ENCODE assay signal across 1 cellular context in the genomic region with DNA sequence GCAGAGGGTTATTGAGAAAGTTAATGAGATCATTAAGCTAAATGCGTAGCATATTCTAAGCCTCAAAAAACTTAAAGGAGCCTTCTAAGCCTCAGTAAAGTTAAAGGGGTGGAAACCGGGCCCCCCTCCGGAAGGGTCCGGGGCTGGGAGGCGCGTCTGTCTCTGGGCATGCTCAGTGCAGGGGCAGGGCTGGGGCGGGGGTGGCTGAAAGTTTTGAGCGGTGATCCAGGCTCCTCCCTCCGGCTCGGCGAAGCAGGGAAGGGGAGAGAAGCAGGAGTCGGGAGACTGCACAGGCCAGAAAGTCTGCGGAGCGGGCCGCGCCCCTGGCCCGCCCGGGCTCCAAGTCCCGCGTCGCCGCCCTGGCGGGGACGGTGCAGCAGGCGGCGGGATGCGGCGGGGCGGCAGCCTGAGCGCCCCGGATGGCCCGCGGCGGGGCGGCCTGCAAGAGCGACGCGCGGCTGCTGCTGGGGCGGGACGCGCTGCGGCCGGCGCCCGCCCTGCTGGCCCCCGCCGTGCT.
TF ChIP-seq lines count a peak whose summit lies in the region.

EVC (plus strand) TSS at position 240 of the 517 bp plus-strand sequence; CDS start at position 420, 180 bp downstream.

TF ChIP-seq in HepG2, 621 proteins besides CTCF, POLR2A, EP300 and RAD21 (continued from another document and continues in another):
- TF ChIP-seq ZBTB39 (CRISPR knock-in tag; IDR thresholded peaks at IDR 0.05) (no peak), SNAI1 (CRISPR knock-in tag; IDR thresholded peaks at IDR 0.05; ENCODE audit: borderline replicate concordance) (peak; percentile 52; the same call in 1 of the 2 replicates), ZNF263 (CRISPR knock-in tag; IDR thresholded peaks at IDR 0.05) (peak; percentile 97), POLR2G (IDR thresholded peaks at IDR 0.05; ENCODE audit: low read depth, low read length) (peak; percentile 68), HDAC1 (CRISPR knock-in tag; IDR thresholded peaks at IDR 0.05) (no peak), SALL1 (CRISPR knock-in tag; IDR thresholded peaks at IDR 0.05) (peak; percentile 2; the same call in 1 of the 2 replicates), ARID4A (CRISPR knock-in tag; IDR thresholded peaks at IDR 0.05; ENCODE audit: borderline replicate concordance) (peak; percentile 6; the same call in 1 of the 2 replicates), IRX3 (CRISPR knock-in tag; IDR thresholded peaks at IDR 0.05; ENCODE audit: borderline replicate concordance, low read depth) (0 out of 2 replicates have a peak, but pooled peaks have one; percentile 48), MATR3 (CRISPR knock-in tag; IDR thresholded peaks at IDR 0.05) (no peak), HNRNPLL (IDR thresholded peaks at IDR 0.05; ENCODE audit: low read depth, low read length, poor library complexity, severe bottlenecking) (peak; percentile 40), ZNF101 (CRISPR knock-in tag; IDR thresholded peaks at IDR 0.05; ENCODE audit: borderline replicate concordance, low read depth) (no peak), ZNF567 (CRISPR knock-in tag; IDR thresholded peaks at IDR 0.05; ENCODE audit: borderline replicate concordance) (no peak), ZFY (CRISPR knock-in tag; IDR thresholded peaks at IDR 0.05) (peak; percentile 70), POLR2AphosphoS5 (IDR thresholded peaks at IDR 0.05; ENCODE audit: low read depth, low read length) (peak; percentile 43), ZFX (CRISPR knock-in tag; IDR thresholded peaks at IDR 0.05; ENCODE audit: low read depth) (peak; percentile 47; the same call in 1 of the 2 replicates), RBFOX2 (IDR thresholded peaks at IDR 0.05; ENCODE audit: low read depth, low read length) (peak; percentile 70), MLLT10 (CRISPR knock-in tag; IDR thresholded peaks at IDR 0.05) (no peak), SIN3A (IDR thresholded peaks at IDR 0.05; ENCODE audit: borderline replicate concordance, low read depth, low read length) (peak; percentile 34; the same call in 1 of the 2 replicates), RELA (CRISPR knock-in tag; IDR thresholded peaks at IDR 0.05) (no peak), SRSF9 (IDR thresholded peaks at IDR 0.05; ENCODE audit: borderline replicate concordance, insufficient read depth, low read depth, low read length, poor library complexity, severe bottlenecking) (no peak), ZNF441 (CRISPR knock-in tag; IDR thresholded peaks at IDR 0.05; ENCODE audit: borderline replicate concordance) (no peak)
- TF ChIP-seq, protein P1, sequence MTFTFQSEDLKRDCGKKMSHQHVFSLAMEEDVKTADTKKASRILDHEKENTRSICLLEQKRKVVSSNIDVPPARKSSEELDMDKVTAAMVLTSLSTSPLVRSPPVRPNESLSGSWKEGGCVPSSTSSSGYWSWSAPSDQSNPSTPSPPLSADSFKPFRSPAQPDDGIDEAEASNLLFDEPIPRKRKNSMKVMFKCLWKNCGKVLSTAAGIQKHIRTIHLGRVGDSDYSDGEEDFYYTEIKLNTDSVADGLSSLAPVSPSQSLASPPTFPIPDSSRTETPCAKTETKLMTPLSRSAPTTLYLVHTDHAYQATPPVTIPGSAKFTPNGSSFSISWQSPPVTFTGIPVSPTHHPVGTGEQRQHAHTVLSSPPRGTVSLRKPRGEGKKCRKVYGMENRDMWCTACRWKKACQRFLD (CRISPR knock-in tag; IDR thresholded peaks at IDR 0.05; ENCODE audit: borderline replicate concordance), result no peak
- TF ChIP-seq, protein P2, sequence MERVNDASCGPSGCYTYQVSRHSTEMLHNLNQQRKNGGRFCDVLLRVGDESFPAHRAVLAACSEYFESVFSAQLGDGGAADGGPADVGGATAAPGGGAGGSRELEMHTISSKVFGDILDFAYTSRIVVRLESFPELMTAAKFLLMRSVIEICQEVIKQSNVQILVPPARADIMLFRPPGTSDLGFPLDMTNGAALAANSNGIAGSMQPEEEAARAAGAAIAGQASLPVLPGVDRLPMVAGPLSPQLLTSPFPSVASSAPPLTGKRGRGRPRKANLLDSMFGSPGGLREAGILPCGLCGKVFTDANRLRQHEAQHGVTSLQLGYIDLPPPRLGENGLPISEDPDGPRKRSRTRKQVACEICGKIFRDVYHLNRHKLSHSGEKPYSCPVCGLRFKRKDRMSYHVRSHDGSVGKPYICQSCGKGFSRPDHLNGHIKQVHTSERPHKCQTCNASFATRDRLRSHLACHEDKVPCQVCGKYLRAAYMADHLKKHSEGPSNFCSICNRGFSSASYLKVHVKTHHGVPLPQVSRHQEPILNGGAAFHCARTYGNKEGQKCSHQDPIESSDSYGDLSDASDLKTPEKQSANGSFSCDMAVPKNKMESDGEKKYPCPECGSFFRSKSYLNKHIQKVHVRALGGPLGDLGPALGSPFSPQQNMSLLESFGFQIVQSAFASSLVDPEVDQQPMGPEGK (CRISPR knock-in tag; IDR thresholded peaks at IDR 0.05), result peak; percentile 27; the same call in 1 of the 2 replicates
- TF ChIP-seq, protein P3, sequence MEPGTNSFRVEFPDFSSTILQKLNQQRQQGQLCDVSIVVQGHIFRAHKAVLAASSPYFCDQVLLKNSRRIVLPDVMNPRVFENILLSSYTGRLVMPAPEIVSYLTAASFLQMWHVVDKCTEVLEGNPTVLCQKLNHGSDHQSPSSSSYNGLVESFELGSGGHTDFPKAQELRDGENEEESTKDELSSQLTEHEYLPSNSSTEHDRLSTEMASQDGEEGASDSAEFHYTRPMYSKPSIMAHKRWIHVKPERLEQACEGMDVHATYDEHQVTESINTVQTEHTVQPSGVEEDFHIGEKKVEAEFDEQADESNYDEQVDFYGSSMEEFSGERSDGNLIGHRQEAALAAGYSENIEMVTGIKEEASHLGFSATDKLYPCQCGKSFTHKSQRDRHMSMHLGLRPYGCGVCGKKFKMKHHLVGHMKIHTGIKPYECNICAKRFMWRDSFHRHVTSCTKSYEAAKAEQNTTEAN (CRISPR knock-in tag; conservative IDR thresholded peaks at IDR 0.05), result 0 out of 2 replicates have a peak, but pooled peaks have one; percentile 27
- TF ChIP-seq, protein P4, sequence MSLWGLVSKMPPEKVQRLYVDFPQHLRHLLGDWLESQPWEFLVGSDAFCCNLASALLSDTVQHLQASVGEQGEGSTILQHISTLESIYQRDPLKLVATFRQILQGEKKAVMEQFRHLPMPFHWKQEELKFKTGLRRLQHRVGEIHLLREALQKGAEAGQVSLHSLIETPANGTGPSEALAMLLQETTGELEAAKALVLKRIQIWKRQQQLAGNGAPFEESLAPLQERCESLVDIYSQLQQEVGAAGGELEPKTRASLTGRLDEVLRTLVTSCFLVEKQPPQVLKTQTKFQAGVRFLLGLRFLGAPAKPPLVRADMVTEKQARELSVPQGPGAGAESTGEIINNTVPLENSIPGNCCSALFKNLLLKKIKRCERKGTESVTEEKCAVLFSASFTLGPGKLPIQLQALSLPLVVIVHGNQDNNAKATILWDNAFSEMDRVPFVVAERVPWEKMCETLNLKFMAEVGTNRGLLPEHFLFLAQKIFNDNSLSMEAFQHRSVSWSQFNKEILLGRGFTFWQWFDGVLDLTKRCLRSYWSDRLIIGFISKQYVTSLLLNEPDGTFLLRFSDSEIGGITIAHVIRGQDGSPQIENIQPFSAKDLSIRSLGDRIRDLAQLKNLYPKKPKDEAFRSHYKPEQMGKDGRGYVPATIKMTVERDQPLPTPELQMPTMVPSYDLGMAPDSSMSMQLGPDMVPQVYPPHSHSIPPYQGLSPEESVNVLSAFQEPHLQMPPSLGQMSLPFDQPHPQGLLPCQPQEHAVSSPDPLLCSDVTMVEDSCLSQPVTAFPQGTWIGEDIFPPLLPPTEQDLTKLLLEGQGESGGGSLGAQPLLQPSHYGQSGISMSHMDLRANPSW (CRISPR knock-in tag; IDR thresholded peaks at IDR 0.05; ENCODE audit: borderline replicate concordance), result no peak
- TF ChIP-seq, protein P5, sequence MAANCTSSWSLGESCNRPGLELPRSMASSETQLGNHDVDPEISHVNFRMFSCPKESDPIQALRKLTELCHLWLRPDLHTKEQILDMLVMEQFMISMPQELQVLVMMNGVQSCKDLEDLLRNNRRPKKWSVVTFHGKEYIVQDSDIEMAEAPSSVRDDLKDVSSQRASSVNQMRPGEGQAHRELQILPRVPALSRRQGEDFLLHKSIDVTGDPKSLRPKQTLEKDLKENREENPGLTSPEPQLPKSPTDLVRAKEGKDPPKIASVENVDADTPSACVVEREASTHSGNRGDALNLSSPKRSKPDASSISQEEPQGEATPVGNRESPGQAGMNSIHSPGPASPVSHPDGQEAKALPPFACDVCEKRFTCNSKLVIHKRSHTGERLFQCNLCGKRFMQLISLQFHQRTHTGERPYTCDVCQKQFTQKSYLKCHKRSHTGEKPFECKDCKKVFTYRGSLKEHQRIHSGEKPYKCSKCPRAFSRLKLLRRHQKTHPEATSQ (CRISPR knock-in tag; IDR thresholded peaks at IDR 0.05; ENCODE audit: borderline replicate concordance), result no peak
- TF ChIP-seq, protein P6, sequence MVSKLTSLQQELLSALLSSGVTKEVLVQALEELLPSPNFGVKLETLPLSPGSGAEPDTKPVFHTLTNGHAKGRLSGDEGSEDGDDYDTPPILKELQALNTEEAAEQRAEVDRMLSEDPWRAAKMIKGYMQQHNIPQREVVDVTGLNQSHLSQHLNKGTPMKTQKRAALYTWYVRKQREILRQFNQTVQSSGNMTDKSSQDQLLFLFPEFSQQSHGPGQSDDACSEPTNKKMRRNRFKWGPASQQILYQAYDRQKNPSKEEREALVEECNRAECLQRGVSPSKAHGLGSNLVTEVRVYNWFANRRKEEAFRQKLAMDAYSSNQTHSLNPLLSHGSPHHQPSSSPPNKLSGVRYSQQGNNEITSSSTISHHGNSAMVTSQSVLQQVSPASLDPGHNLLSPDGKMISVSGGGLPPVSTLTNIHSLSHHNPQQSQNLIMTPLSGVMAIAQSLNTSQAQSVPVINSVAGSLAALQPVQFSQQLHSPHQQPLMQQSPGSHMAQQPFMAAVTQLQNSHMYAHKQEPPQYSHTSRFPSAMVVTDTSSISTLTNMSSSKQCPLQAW (CRISPR knock-in tag; IDR thresholded peaks at IDR 0.05), result 0 out of 2 replicates have a peak, but pooled peaks have one; percentile 9
- TF ChIP-seq, protein P7, sequence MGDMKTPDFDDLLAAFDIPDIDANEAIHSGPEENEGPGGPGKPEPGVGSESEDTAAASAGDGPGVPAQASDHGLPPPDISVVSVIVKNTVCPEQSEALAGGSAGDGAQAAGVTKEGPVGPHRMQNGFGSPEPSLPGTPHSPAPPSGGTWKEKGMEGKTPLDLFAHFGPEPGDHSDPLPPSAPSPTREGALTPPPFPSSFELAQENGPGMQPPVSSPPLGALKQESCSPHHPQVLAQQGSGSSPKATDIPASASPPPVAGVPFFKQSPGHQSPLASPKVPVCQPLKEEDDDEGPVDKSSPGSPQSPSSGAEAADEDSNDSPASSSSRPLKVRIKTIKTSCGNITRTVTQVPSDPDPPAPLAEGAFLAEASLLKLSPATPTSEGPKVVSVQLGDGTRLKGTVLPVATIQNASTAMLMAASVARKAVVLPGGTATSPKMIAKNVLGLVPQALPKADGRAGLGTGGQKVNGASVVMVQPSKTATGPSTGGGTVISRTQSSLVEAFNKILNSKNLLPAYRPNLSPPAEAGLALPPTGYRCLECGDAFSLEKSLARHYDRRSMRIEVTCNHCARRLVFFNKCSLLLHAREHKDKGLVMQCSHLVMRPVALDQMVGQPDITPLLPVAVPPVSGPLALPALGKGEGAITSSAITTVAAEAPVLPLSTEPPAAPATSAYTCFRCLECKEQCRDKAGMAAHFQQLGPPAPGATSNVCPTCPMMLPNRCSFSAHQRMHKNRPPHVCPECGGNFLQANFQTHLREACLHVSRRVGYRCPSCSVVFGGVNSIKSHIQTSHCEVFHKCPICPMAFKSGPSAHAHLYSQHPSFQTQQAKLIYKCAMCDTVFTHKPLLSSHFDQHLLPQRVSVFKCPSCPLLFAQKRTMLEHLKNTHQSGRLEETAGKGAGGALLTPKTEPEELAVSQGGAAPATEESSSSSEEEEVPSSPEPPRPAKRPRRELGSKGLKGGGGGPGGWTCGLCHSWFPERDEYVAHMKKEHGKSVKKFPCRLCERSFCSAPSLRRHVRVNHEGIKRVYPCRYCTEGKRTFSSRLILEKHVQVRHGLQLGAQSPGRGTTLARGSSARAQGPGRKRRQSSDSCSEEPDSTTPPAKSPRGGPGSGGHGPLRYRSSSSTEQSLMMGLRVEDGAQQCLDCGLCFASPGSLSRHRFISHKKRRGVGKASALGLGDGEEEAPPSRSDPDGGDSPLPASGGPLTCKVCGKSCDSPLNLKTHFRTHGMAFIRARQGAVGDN (CRISPR knock-in tag; IDR thresholded peaks at IDR 0.05), result peak; percentile 48; the same call in 1 of the 2 replicates
